Comparison of ENCODE assay signal across 1 cellular context in the genomic region with DNA sequence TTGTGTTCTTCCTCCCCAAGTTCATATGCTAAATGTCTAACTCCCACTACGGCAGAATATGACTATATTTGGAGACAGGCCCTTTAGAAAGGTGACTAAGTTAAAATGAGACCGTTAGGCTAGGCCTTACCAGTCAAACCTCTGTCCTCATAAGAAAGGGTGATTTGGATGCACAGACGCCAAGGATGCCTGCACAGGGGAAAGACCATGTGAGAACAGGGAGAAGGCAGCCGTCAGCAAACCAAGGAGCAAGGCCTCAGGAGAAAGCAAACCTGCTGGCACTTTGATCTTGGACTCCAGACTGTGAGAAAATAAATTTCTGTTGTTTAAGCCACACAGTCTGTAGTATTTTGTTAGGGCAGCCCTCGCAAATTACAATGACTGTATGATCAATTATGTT.
TF ChIP-seq lines count a peak whose summit lies in the region.

No MANE protein-coding gene starts in this region.

TF ChIP-seq in GM23338, 12 proteins besides CTCF, POLR2A, EP300 and RAD21 (continued from another document):
- TF ChIP-seq, protein P1, sequence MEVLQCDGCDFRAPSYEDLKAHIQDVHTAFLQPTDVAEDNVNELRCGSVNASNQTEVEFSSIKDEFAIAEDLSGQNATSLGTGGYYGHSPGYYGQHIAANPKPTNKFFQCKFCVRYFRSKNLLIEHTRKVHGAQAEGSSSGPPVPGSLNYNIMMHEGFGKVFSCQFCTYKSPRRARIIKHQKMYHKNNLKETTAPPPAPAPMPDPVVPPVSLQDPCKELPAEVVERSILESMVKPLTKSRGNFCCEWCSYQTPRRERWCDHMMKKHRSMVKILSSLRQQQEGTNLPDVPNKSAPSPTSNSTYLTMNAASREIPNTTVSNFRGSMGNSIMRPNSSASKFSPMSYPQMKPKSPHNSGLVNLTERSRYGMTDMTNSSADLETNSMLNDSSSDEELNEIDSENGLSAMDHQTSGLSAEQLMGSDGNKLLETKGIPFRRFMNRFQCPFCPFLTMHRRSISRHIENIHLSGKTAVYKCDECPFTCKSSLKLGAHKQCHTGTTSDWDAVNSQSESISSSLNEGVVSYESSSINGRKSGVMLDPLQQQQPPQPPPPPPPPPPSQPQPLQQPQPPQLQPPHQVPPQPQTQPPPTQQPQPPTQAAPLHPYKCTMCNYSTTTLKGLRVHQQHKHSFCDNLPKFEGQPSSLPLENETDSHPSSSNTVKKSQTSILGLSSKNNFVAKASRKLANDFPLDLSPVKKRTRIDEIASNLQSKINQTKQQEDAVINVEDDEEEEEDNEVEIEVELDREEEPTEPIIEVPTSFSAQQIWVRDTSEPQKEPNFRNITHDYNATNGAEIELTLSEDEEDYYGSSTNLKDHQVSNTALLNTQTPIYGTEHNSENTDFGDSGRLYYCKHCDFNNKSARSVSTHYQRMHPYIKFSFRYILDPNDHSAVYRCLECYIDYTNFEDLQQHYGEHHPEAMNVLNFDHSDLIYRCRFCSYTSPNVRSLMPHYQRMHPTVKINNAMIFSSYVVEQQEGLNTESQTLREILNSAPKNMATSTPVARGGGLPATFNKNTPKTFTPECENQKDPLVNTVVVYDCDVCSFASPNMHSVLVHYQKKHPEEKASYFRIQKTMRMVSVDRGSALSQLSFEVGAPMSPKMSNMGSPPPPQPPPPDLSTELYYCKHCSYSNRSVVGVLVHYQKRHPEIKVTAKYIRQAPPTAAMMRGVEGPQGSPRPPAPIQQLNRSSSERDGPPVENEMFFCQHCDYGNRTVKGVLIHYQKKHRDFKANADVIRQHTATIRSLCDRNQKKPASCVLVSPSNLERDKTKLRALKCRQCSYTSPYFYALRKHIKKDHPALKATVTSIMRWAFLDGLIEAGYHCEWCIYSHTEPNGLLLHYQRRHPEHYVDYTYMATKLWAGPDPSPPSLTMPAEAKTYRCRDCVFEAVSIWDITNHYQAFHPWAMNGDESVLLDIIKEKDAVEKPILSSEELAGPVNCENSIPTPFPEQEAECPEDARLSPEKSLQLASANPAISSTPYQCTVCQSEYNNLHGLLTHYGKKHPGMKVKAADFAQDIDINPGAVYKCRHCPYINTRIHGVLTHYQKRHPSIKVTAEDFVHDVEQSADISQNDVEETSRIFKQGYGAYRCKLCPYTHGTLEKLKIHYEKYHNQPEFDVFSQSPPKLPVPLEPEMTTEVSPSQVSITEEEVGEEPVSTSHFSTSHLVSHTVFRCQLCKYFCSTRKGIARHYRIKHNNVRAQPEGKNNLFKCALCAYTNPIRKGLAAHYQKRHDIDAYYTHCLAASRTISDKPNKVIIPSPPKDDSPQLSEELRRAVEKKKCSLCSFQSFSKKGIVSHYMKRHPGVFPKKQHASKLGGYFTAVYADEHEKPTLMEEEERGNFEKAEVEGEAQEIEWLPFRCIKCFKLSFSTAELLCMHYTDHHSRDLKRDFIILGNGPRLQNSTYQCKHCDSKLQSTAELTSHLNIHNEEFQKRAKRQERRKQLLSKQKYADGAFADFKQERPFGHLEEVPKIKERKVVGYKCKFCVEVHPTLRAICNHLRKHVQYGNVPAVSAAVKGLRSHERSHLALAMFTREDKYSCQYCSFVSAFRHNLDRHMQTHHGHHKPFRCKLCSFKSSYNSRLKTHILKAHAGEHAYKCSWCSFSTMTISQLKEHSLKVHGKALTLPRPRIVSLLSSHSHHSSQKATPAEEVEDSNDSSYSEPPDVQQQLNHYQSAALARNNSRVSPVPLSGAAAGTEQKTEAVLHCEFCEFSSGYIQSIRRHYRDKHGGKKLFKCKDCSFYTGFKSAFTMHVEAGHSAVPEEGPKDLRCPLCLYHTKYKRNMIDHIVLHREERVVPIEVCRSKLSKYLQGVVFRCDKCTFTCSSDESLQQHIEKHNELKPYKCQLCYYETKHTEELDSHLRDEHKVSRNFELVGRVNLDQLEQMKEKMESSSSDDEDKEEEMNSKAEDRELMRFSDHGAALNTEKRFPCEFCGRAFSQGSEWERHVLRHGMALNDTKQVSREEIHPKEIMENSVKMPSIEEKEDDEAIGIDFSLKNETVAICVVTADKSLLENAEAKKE (CRISPR knock-in tag; IDR thresholded peaks at IDR 0.05), result no peak
- TF ChIP-seq EZH2 (IDR thresholded peaks at IDR 0.05; ENCODE audit: low read depth, unreplicated experiment) (no peak), STAT1 (IDR thresholded peaks at IDR 0.05; ENCODE audit: unreplicated experiment) (no peak), ZNF114 (CRISPR knock-in tag; IDR thresholded peaks at IDR 0.05) (no peak), NANOG (IDR thresholded peaks at IDR 0.05; ENCODE audit: borderline replicate concordance) (no peak), EZH2phosphoT487 (IDR thresholded peaks at IDR 0.05; ENCODE audit: unreplicated experiment) (no peak)
- TF ChIP-seq, protein P2, sequence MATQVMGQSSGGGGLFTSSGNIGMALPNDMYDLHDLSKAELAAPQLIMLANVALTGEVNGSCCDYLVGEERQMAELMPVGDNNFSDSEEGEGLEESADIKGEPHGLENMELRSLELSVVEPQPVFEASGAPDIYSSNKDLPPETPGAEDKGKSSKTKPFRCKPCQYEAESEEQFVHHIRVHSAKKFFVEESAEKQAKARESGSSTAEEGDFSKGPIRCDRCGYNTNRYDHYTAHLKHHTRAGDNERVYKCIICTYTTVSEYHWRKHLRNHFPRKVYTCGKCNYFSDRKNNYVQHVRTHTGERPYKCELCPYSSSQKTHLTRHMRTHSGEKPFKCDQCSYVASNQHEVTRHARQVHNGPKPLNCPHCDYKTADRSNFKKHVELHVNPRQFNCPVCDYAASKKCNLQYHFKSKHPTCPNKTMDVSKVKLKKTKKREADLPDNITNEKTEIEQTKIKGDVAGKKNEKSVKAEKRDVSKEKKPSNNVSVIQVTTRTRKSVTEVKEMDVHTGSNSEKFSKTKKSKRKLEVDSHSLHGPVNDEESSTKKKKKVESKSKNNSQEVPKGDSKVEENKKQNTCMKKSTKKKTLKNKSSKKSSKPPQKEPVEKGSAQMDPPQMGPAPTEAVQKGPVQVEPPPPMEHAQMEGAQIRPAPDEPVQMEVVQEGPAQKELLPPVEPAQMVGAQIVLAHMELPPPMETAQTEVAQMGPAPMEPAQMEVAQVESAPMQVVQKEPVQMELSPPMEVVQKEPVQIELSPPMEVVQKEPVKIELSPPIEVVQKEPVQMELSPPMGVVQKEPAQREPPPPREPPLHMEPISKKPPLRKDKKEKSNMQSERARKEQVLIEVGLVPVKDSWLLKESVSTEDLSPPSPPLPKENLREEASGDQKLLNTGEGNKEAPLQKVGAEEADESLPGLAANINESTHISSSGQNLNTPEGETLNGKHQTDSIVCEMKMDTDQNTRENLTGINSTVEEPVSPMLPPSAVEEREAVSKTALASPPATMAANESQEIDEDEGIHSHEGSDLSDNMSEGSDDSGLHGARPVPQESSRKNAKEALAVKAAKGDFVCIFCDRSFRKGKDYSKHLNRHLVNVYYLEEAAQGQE (IDR thresholded peaks at IDR 0.05; ENCODE audit: unreplicated experiment), result no peak
- TF ChIP-seq, protein P3, sequence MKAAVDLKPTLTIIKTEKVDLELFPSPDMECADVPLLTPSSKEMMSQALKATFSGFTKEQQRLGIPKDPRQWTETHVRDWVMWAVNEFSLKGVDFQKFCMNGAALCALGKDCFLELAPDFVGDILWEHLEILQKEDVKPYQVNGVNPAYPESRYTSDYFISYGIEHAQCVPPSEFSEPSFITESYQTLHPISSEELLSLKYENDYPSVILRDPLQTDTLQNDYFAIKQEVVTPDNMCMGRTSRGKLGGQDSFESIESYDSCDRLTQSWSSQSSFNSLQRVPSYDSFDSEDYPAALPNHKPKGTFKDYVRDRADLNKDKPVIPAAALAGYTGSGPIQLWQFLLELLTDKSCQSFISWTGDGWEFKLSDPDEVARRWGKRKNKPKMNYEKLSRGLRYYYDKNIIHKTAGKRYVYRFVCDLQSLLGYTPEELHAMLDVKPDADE (IDR thresholded peaks at IDR 0.05), result no peak
